In the genomic region with DNA sequence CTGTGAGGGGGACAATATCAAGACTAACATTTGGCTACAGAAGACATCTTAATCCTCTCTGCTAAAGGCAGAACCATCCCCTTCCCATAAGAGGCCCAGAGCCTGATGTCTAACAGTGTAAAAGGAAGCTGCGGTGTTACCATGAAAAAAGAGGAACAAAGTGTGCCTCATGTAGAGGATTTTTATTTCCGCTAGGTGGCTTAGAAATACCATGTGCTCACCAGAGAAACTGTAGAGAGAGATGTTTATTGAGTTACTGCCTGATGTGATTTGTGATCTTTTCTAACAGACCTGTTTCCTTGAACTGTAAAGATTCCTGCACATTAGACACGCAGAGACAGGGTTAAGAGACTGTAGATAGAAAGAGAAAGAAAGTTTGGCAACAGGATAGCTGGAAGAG, we compare ENCODE assay signal across 9 cellular contexts. TPM values are rescaled to one million over a fixed set of nuclear protein-coding genes. Genes with fewer than 3 reads are reported as not detected.
DNase-seq lines count a peak whose midpoint lies in the region; ATAC-seq and TF ChIP-seq lines count a peak whose summit lies in the region.
"Had no signal": no experiment of that assay in that cellular context is flagged by ENCODE, and none has a peak within 500 bp of the region (broad histone marks: within the 10 kb centered on the region; RNA-seq: fewer than 3 reads in every experiment).

No MANE protein-coding gene starts in this region.

- H3K4me1 ChIP-seq in upper lobe of left lung, result no peaks in the 10 kb centered on the region

- no peak overlapping the region for H3K27ac ChIP-seq in upper lobe of left lung

- 13 to 32% methylated on average over 3 of the region's 3 CpGs for WGBS in upper lobe of left lung, 2 donors

- no peak overlapping the region for H3K4me3 ChIP-seq in choroid plexus epithelial cell (ENCODE audit: low read depth, low read length)
- no peak overlapping the region for H3K4me3 ChIP-seq in upper lobe of left lung

- H3K9me3 ChIP-seq in upper lobe of left lung, result no peaks in the 10 kb centered on the region

- no peaks in the 10 kb centered on the region for H3K27me3 ChIP-seq in upper lobe of left lung

- TF ChIP-seq EP300 in upper lobe of left lung (IDR thresholded peaks at IDR 0.05), result no peak

- no peak for TF ChIP-seq POLR2A in upper lobe of left lung (IDR thresholded peaks at IDR 0.05)

- H3K36me3 ChIP-seq in upper lobe of left lung, result no peaks in the 10 kb centered on the region

- DNase-seq in CD1c-positive myeloid dendritic cell (ENCODE audit: extremely low spot score), result peak; percentile 11
- DNase-seq in GM20000 (ENCODE audit: low spot score), result peak; percentile 29
- DNase-seq in choroid plexus epithelial cell (ENCODE audit: low read depth), result peak; percentile 15
- DNase-seq in upper lobe of left lung, result no peak
- no peak for DNase-seq in NCI-H774 (lab: John Stamatoyannopoulos, UW)
- DNase-seq in activated CD4-positive, alpha-beta T cell treated with anti-CD3 and anti-CD28 coated beads for 1 hour, result no peak
- DNase-seq in activated T-cell treated with anti-CD3 and anti-CD28 coated beads, Interleukin-2, amount 50 U/mL, for 48 hours, result no peak

- peak; percentile 43 for TF ChIP-seq CTCF in GM20000 (IDR thresholded peaks at IDR 0.05; ENCODE audit: extremely low read depth, missing control alignments)
- peak; percentile 66 for TF ChIP-seq CTCF in LNCAP (IDR thresholded peaks at IDR 0.05)
- no peak for TF ChIP-seq CTCF in choroid plexus epithelial cell (conservative IDR thresholded peaks at IDR 0.05; ENCODE audit: low read depth, low read length)
- TF ChIP-seq CTCF in upper lobe of left lung (IDR thresholded peaks at IDR 0.05), result peak in 2 of 6 experiments; percentile 20 to 22

- ATAC-seq in upper lobe of left lung (ENCODE audit: low FRiP score in 2 of 2), result peak; percentile 51 to 63

RNA-seq across cellular contexts. Expression of a gene that starts 22.1 kb away (rescaled TPM):
- not detected for total RNA-seq in upper lobe of left lung
- total RNA-seq: astrocyte had no signal

RNA-seq across cellular contexts. Expression of a gene that starts 41.3 kb away (rescaled TPM):
- not detected for total RNA-seq in upper lobe of left lung
- total RNA-seq: astrocyte had no signal

RNA-seq across cellular contexts. Expression of a gene that starts 58.0 kb away (rescaled TPM):
- not detected for total RNA-seq in upper lobe of left lung
- total RNA-seq: astrocyte had no signal

Comparison
In these comparisons a context has a peak if more than half of its experiments do, and no peak if none do; other contexts are left out.
1. DNase-seq: peak in CD1c-positive myeloid dendritic cell (single experiment), GM20000 (single experiment) and choroid plexus epithelial cell (single experiment); none in upper lobe of left lung (0 of 2), NCI-H774 (single experiment), activated CD4-positive, alpha-beta T cell treated with anti-CD3 and anti-CD28 coated beads for 1 hour (single experiment) and activated T-cell treated with anti-CD3 and anti-CD28 coated beads, Interleukin-2, amount 50 U/mL, for 48 hours (0 of 2).